8 cellular contexts compared by ENCODE assay signal in genomic region chr17:12020595-12021590, GRCh38. TPM values are rescaled to one million over a fixed set of nuclear protein-coding genes. Genes with fewer than 3 reads are reported as not detected.
A peak's percentile ranks its signal among the peaks of the same experiment; 100 is the strongest.
DNase-seq lines count a peak whose midpoint lies in the region; ATAC-seq, FAIRE-seq and TF ChIP-seq lines count a peak whose summit lies in the region.

MAP2K4 (plus strand) TSS chr17:12020877; CDS start chr17:12020887, 10 bp downstream.

- H3K4me1 Mint-ChIP-seq in WTC11 = peaks cover 51% of the 10 kb centered on the region

- H3K9me3 Mint-ChIP-seq in WTC11 = no peaks in the 10 kb centered on the region

- TF ChIP-seq POLR2A in spleen (IDR thresholded peaks at IDR 0.05) = peak in 2 of 3 donors; percentile 75 to 92

- H3K27ac ChIP-seq in spleen = peak within 1 kb of the TSS; percentile 70 to 95 (median 93)

- intact Hi-C loops in spleen (cut with DNase I; ENCODE audit: low total_unique reads) = no loop called here

- H3K4me3 Mint-ChIP-seq in WTC11 = peak within 1 kb of the TSS; percentile 78

- peak within 1 kb of the TSS; percentile 67 for H3K4me3 ChIP-seq in bronchial epithelial cell (ENCODE audit: low read depth, low read length)
- H3K4me3 ChIP-seq in spleen = peak within 1 kb of the TSS; percentile 53 to 97 (median 85)

- CTCF ChIA-PET in WTC11 (lab: Charles Lee) = interaction anchor here (0.8 to 2.4 kb wide), 3 partner anchors 24 to 65 kb away, joined by 3 to 15 read pairs (median 3); partner anchors contain the start of gene ZNF18

- POLR2A ChIA-PET in WTC11 (lab: Charles Lee) = interaction anchor here (0.5 to 3.5 kb wide), 12 partner anchors 9 to 1208 kb away, joined by 3 to 43 read pairs (median 5); partner anchors contain the start of genes ELAC2 and ZNF18

- no peaks in the 10 kb centered on the region for H3K36me3 Mint-ChIP-seq in WTC11

- no peak for FAIRE-seq in bronchial epithelial cell (lab: Jason Lieb, UNC)

- peak; percentile 88 for ATAC-seq in GM18519 (IDR thresholded peaks at IDR 0.05; ENCODE audit: low FRiP score, unreplicated experiment)
- peak; percentile 94 for ATAC-seq in HG03045 (IDR thresholded peaks at IDR 0.05; ENCODE audit: unreplicated experiment)
- ATAC-seq in WTC11 = peak; percentile 96

- H3K9me3 ChIP-seq in spleen = no peaks in the 10 kb centered on the region

- H3K27me3 ChIP-seq in bronchial epithelial cell (ENCODE audit: control insufficient read depth, insufficient read depth, low read length) (no peaks in the 10 kb centered on the region), spleen (replicated peaks in 1 of 7) (no peaks in the 10 kb centered on the region)

- DNase-seq in A172 (ENCODE audit: low spot score) (peak; percentile 65), NCI-H2171 treated with DMSO at 0.1 percent for 48 hours (lab: John Stamatoyannopoulos, UW) (peak; percentile 75), WTC11 (ENCODE audit: low spot score) (peak; percentile 95), bronchial epithelial cell (ENCODE audit: low read depth) (peak; percentile 59), inferior parietal cortex (ENCODE audit: extremely low spot score) (peak; percentile 79), spleen (peak; percentile 99)

- H3K27ac Mint-ChIP-seq in WTC11 = 0 out of 2 replicates have a peak within 1 kb of the TSS, but pooled peaks have one; percentile 53

- WGBS in spleen, 5 donors = 0 to 1% (median 1%) methylated on average over 22 to 124 of the region's 124 CpGs

- TF ChIP-seq CTCF in WTC11 (IDR thresholded peaks at IDR 0.05) (no peak), bronchial epithelial cell (IDR thresholded peaks at IDR 0.05; ENCODE audit: insufficient read depth, low read length, severe bottlenecking) (no peak), spleen (IDR thresholded peaks at IDR 0.05 in 8 of 11, conservative IDR thresholded peaks at IDR 0.05 in 3 of 11) (peak in 1 of 11 experiments; percentile 21)

- peaks cover 15 to 54% (median 39%) of the 10 kb centered on the region in 6 donors for H3K4me1 ChIP-seq in spleen

- peaks cover 12% of the 10 kb centered on the region for H3K27me3 Mint-ChIP-seq in WTC11 (ENCODE audit: low read depth)

- no peaks in the 10 kb centered on the region for H3K36me3 ChIP-seq in bronchial epithelial cell (ENCODE audit: control insufficient read depth, insufficient read depth, low read length)
- no peaks in the 10 kb centered on the region for H3K36me3 ChIP-seq in spleen

TF ChIP-seq in WTC11, 78 proteins besides CTCF, POLR2A, EP300 and RAD21:
- peak; percentile 60; the same call in 1 of the 2 replicates for TF ChIP-seq MAX (CRISPR knock-in tag; IDR thresholded peaks at IDR 0.05)
- peak; percentile 24; the same call in 1 of the 2 replicates for TF ChIP-seq ELF4 (CRISPR knock-in tag; IDR thresholded peaks at IDR 0.05; ENCODE audit: low read depth)
- TF ChIP-seq ZNF317 (CRISPR knock-in tag; IDR thresholded peaks at IDR 0.05; ENCODE audit: borderline replicate concordance, low read depth) = no peak
- TF ChIP-seq HMGXB4 (CRISPR knock-in tag; IDR thresholded peaks at IDR 0.05) = 0 out of 2 replicates have a peak, but pooled peaks have one; percentile 15
- TF ChIP-seq SP1 (CRISPR knock-in tag; conservative IDR thresholded peaks at IDR 0.05) = peak; percentile 91
- no peak for TF ChIP-seq NFE2L1 (CRISPR knock-in tag; IDR thresholded peaks at IDR 0.05)
- TF ChIP-seq HMGA2 (CRISPR knock-in tag; IDR thresholded peaks at IDR 0.05) = no peak
- TF ChIP-seq MXD4 (CRISPR knock-in tag; IDR thresholded peaks at IDR 0.05; ENCODE audit: borderline replicate concordance) = no peak
- no peak for TF ChIP-seq NR2C2 (CRISPR knock-in tag; IDR thresholded peaks at IDR 0.05)
- peak; percentile 24; the same call in 1 of the 2 replicates for TF ChIP-seq ETV6 (CRISPR knock-in tag; IDR thresholded peaks at IDR 0.05)
- no peak for TF ChIP-seq FOXJ3 (CRISPR knock-in tag; IDR thresholded peaks at IDR 0.05; ENCODE audit: borderline replicate concordance)
- no peak for TF ChIP-seq SMAD4 (CRISPR knock-in tag; IDR thresholded peaks at IDR 0.05)
- TF ChIP-seq ZNF121 (CRISPR knock-in tag; IDR thresholded peaks at IDR 0.05) = 0 out of 2 replicates have a peak, but pooled peaks have one; percentile 18
- TF ChIP-seq EMX1 (CRISPR knock-in tag; IDR thresholded peaks at IDR 0.05) = no peak
TF ChIP-seq in WTC11: peak in this region for 6.

RNA-seq across cellular contexts. Expression of gene MAP2K4, which starts in this region (rescaled TPM):
- total RNA-seq in A172 (2014; rRNA removed; shearing (Covaris generic)) = 49.0 and 62.7 TPM in 2 replicates
- 24.4 to 29.0 TPM (median 24.8 TPM) in 3 replicates for total RNA-seq in WTC11 (2021)
- total RNA-seq in bronchial epithelial cell = 27.9 and 29.8 TPM in 2 replicates
- 10 to 100 TPM; 23.9 to 35.1 (median 30.7) TPM for total RNA-seq in spleen
- 10 to 100 TPM in 1 of 3 donors, 1 to 10 TPM in 2; 8.2 to 11.4 (median 9.3) TPM for polyA plus RNA-seq in spleen

Comparison
In these comparisons a context has a peak if more than half of its experiments do, and no peak if none do; other contexts are left out.
1. Peak in every context shown above with its lines: DNase-seq, ATAC-seq, H3K4me3 ChIP-seq and H3K27ac ChIP-seq.